In the genomic region with DNA sequence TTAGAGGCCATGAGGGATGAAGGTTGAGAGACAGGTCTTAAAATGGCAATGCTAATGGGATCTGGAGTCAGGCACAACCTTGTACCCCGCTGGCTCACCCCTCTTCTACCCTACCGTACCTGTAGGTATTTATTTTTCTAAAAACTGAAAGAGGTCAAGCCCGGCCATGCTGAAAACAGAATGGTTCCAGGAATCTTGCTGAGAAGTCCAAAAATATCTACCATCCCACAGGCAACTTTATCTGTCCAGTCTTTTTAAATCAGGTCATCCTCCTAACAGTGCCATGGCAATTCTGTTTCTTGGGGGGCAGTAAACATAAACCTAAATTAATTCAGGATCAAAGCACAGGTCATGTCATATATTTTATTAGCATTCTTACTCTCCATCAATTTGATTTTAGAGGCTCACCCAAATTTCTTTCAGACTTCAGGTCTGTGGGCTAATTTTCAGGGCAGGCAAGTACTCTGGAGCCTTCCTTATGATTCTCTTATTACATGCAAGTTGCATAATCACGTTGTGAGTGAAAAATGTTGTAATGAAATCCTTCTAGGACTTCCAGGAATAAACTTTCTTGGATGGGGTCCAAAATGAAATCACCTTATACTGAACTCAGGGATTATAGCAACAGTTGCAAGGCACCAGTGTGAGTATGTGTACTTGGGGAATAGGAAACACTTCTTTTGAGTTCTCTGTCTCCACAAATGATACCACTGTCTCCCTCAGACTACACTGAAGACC, we compare ENCODE assay signal across 15 cellular contexts.
DNase-seq lines count a peak whose midpoint lies in the region; ATAC-seq and TF ChIP-seq lines count a peak whose summit lies in the region.
"Had no signal": no experiment of that assay in that cellular context is flagged by ENCODE, and none has a peak within 500 bp of the region (broad histone marks: within the 10 kb centered on the region; RNA-seq: fewer than 3 reads in every experiment).

No MANE protein-coding gene starts in this region.

- ATAC-seq in left lung: peak; percentile 65
- no peak for ATAC-seq in CD8-positive, alpha-beta T cell
- ATAC-seq in GM18517 (IDR thresholded peaks at IDR 0.05; ENCODE audit: unreplicated experiment): no peak

- peak overlapping the region; percentile 78 for H3K27ac Mint-ChIP-seq in chondrocyte (ENCODE audit: unreplicated experiment)
- H3K27ac Mint-ChIP-seq in CD8-positive, alpha-beta T cell: no peak overlapping the region
- H3K27ac Mint-ChIP-seq: activated naive CD8-positive, alpha-beta T cell; T-helper 1 cell treated with Interleukin-12 subunit alpha and Interleukin-12 subunit beta and Interleukin-4 antibody, amounts not matched to agents 30 μg/mL and 1 μg/mL, for 36 hours had no signal

- no peak overlapping the region for H3K4me3 ChIP-seq in AG04450 (ENCODE audit: low read depth, low read length)
- H3K4me3 ChIP-seq in left lung: no peak overlapping the region
- no peak overlapping the region for H3K4me3 ChIP-seq in CD8-positive, alpha-beta T cell (ENCODE audit: low read depth, low read length)
- H3K4me3 ChIP-seq: BLaER1 had no signal

- H3K36me3 ChIP-seq in left lung: no peaks in the 10 kb centered on the region
- H3K36me3 ChIP-seq in CD8-positive, alpha-beta T cell (ENCODE audit: insufficient read depth, low read length): no peaks in the 10 kb centered on the region
- H3K36me3 ChIP-seq: BLaER1 had no signal

- CTCF ChIA-PET in AG04450 (lab: Charles Lee): interaction anchor here (0.6 kb wide), 1 partner anchor 287 kb away, joined by 3 read pairs; no protein-coding TSS in a partner anchor
- CTCF ChIA-PET in CD8-positive, alpha-beta T cell (lab: Charles Lee): interaction anchor here (0.9 kb wide), 1 partner anchor 14 kb away, joined by 3 read pairs; no protein-coding TSS in a partner anchor

- no peaks in the 10 kb centered on the region for H3K9me3 Mint-ChIP-seq in chondrocyte (ENCODE audit: low read depth)
- no peaks in the 10 kb centered on the region for H3K9me3 Mint-ChIP-seq in CD8-positive, alpha-beta T cell
- H3K9me3 Mint-ChIP-seq: T-helper 1 cell treated with Interleukin-12 subunit alpha and Interleukin-12 subunit beta and Interleukin-4 antibody, amounts not matched to agents 30 μg/mL and 1 μg/mL, for 36 hours had no signal

- H3K27me3 ChIP-seq in AG04450 (ENCODE audit: control insufficient read depth, insufficient read depth, low read length): no peaks in the 10 kb centered on the region
- no peaks in the 10 kb centered on the region for H3K27me3 ChIP-seq in left lung
- no peaks in the 10 kb centered on the region for H3K27me3 ChIP-seq in CD8-positive, alpha-beta T cell (ENCODE audit: insufficient read depth, low read length)
- H3K27me3 ChIP-seq: BLaER1 had no signal

- DNase-seq in AG04450 (ENCODE audit: low read depth, low spot score) (peak; percentile 69), HT1080 (ENCODE audit: low read depth) (peak; percentile 34), chondrocyte (ENCODE audit: low spot score) (no peak), left lung (no peak), islet precursor cell (no peak)
- no peak for DNase-seq in CD8-positive, alpha-beta T cell
- DNase-seq in stimulated activated CD4-positive, alpha-beta T cell treated with anti-CD3 and anti-CD28 coated beads, Interleukin-4, amount 100 ng/mL, for 4 hours: no peak
- DNase-seq: effector memory CD4-positive, alpha-beta T cell; NCI-H2029 treated with DMSO at 0.1 percent for 48 hours; small intestine had no signal

- H3K4me1 ChIP-seq in left lung: peaks cover 0 to 10% of the 10 kb centered on the region in 2 donors
- no peaks in the 10 kb centered on the region for H3K4me1 ChIP-seq in CD8-positive, alpha-beta T cell (ENCODE audit: insufficient read depth, low read length)

- H3K4me3 Mint-ChIP-seq in chondrocyte (ENCODE audit: unreplicated experiment): no peak overlapping the region
- no peak overlapping the region for H3K4me3 Mint-ChIP-seq in CD8-positive, alpha-beta T cell
- H3K4me3 Mint-ChIP-seq: activated naive CD8-positive, alpha-beta T cell; IgD-negative memory B cell; T-helper 1 cell treated with Interleukin-12 subunit alpha and Interleukin-12 subunit beta and Interleukin-4 antibody, amounts not matched to agents 30 μg/mL and 1 μg/mL, for 36 hours had no signal

- H3K36me3 Mint-ChIP-seq in chondrocyte (ENCODE audit: low read depth): peaks cover 3% of the 10 kb centered on the region
- H3K36me3 Mint-ChIP-seq in CD8-positive, alpha-beta T cell: no peaks in the 10 kb centered on the region
- H3K36me3 Mint-ChIP-seq: activated naive CD8-positive, alpha-beta T cell; IgD-negative memory B cell had no signal

- no peak overlapping the region for H3K27ac ChIP-seq in AG04450 (ENCODE audit: low read depth, low read length)
- H3K27ac ChIP-seq in left lung: no peak overlapping the region
- H3K27ac ChIP-seq in CD8-positive, alpha-beta T cell (ENCODE audit: low read depth, low read length): no peak overlapping the region
- H3K27ac ChIP-seq: BLaER1 had no signal

- POLR2A ChIA-PET in AG04450 (lab: Yijun Ruan, JAX): no interaction called here
- POLR2A ChIA-PET in CD8-positive, alpha-beta T cell (lab: Charles Lee): no interaction called here

- H3K27me3 Mint-ChIP-seq in chondrocyte (ENCODE audit: low read depth): no peaks in the 10 kb centered on the region
- H3K27me3 Mint-ChIP-seq in CD8-positive, alpha-beta T cell (ENCODE audit: low read depth): no peaks in the 10 kb centered on the region

- H3K9me3 ChIP-seq in AG04450 (ENCODE audit: control insufficient read depth, insufficient read depth, low read length): no peaks in the 10 kb centered on the region
- no peaks in the 10 kb centered on the region for H3K9me3 ChIP-seq in left lung
- no peaks in the 10 kb centered on the region for H3K9me3 ChIP-seq in CD8-positive, alpha-beta T cell (ENCODE audit: low read length)
- H3K9me3 ChIP-seq: BLaER1 had no signal

- intact Hi-C loops in left lung (cut with DNase I): no loop called here
- intact Hi-C loops in CD8-positive, alpha-beta T cell (cut with DNase I, micrococcal nuclease): no loop called here

- peaks cover 44% of the 10 kb centered on the region for H3K4me1 Mint-ChIP-seq in chondrocyte (ENCODE audit: low read depth)
- H3K4me1 Mint-ChIP-seq in CD8-positive, alpha-beta T cell (ENCODE audit: low read depth): no peaks in the 10 kb centered on the region
- H3K4me1 Mint-ChIP-seq: IgD-negative memory B cell had no signal

- TF ChIP-seq CTCF in AG04450 (IDR thresholded peaks at IDR 0.05; ENCODE audit: low read depth, low read length): no peak
- no peak for TF ChIP-seq CTCF in chondrocyte (IDR thresholded peaks at IDR 0.05)
- no peak for TF ChIP-seq CTCF in left lung (IDR thresholded peaks at IDR 0.05)
- no peak for TF ChIP-seq CTCF in CD8-positive, alpha-beta T cell (IDR thresholded peaks at IDR 0.05)

Comparison
In these comparisons a context has a peak if more than half of its experiments do, and no peak if none do; other contexts are left out.
1. DNase-seq: peak in AG04450 (single experiment) and HT1080 (single experiment); none in chondrocyte (single experiment), left lung (0 of 2), islet precursor cell (single experiment), CD8-positive, alpha-beta T cell (0 of 7) and stimulated activated CD4-positive, alpha-beta T cell treated with anti-CD3 and anti-CD28 coated beads, Interleukin-4, amount 100 ng/mL, for 4 hours (0 of 2).